ENCODE assay signal across 18 cellular contexts in genomic region chr9:108760841-108761240, GRCh38.
DNase-seq lines count a peak whose midpoint lies in the region; ATAC-seq, FAIRE-seq and TF ChIP-seq lines count a peak whose summit lies in the region.
"Had no signal": no experiment of that assay in that cellular context is flagged by ENCODE, and none has a peak within 500 bp of the region (broad histone marks: within the 10 kb centered on the region; RNA-seq: fewer than 3 reads in every experiment).

No MANE protein-coding gene starts in this region.

- FAIRE-seq in HepG2 (lab: Jason Lieb, UNC) = no peak
- FAIRE-seq: D721Med, G401.6, GM12891, GM18507, H1 had no signal

- DNase-seq in HepG2 (ENCODE audit: low spot score) (no peak), right lobe of liver (no peak), fibroblast of mammary gland (ENCODE audit: low read depth) (peak; percentile 36), mucosa of descending colon (no peak), vagina (ENCODE audit: extremely low spot score in 2 of 2) (no peak), amygdala (lab: John Stamatoyannopoulos, UW) (no peak), KG1 (lab: John Stamatoyannopoulos, UW) (no peak)
- DNase-seq: BE2C; C1 segment of cervical spinal cord; Caco-2; CD4-positive, alpha-beta T cell; H9 had no signal

- no peak for TF ChIP-seq POLR2A in HepG2 (IDR thresholded peaks at IDR 0.05; ENCODE audit: insufficient read depth in 1 of 2, low read depth in 2 of 2, low read length in 2 of 2)
- no peak for TF ChIP-seq POLR2A in right lobe of liver (IDR thresholded peaks at IDR 0.05)
- no peak for TF ChIP-seq POLR2A in vagina (IDR thresholded peaks at IDR 0.05)

- H4K20me1 ChIP-seq in HepG2 (ENCODE audit: insufficient read depth, low read length) = no peaks in the 10 kb centered on the region

- H3K27me3 ChIP-seq in HepG2 (ENCODE audit: control insufficient read depth in 1 of 2, insufficient read depth in 2 of 2, low read length in 2 of 2) (no peaks in the 10 kb centered on the region), right lobe of liver (no peaks in the 10 kb centered on the region), vagina (no peaks in the 10 kb centered on the region)
- H3K27me3 ChIP-seq: BE2C had no signal

- TF ChIP-seq EP300 in HepG2 (IDR thresholded peaks at IDR 0.05; ENCODE audit: low read depth in 2 of 2, low read length in 2 of 2) = no peak
- TF ChIP-seq EP300 in HepG2 (CRISPR knock-in tag; IDR thresholded peaks at IDR 0.05; ENCODE audit: borderline replicate concordance) = no peak

- TF ChIP-seq CTCF in HepG2 (CRISPR knock-in tag; IDR thresholded peaks at IDR 0.05) (no peak), right lobe of liver (IDR thresholded peaks at IDR 0.05) (no peak), fibroblast of mammary gland (conservative IDR thresholded peaks at IDR 0.05; ENCODE audit: control insufficient read depth, insufficient read depth, low read depth, low read length) (no peak), mucosa of descending colon (IDR thresholded peaks at IDR 0.05) (no peak), vagina (IDR thresholded peaks at IDR 0.05) (no peak)

- intact Hi-C loops in HepG2 (cut with micrococcal nuclease; ENCODE audit: unreplicated experiment) = loop anchor here (1.0 to 10.0 kb wide), 4 partner anchors 51 to 1277 kb away; no protein-coding TSS in a partner anchor
- intact Hi-C loops in right lobe of liver (cut with DNase I) = no loop called here
- intact Hi-C loops in mucosa of descending colon (cut with DNase I, micrococcal nuclease) = no loop called here
- intact Hi-C loops in vagina (cut with DNase I) = no loop called here

- 0 out of 2 replicates have a peak overlapping the region, but pooled peaks have one; percentile 76 for H3K4me2 ChIP-seq in HepG2 (ENCODE audit: low read depth, low read length)

- no peak overlapping the region for H2AFZ ChIP-seq in HepG2 (ENCODE audit: low read length)

- no peak for ATAC-seq in HepG2
- no peak for ATAC-seq in right lobe of liver
- peak; percentile 73 for ATAC-seq in mucosa of descending colon
- no peak for ATAC-seq in GM18858 (IDR thresholded peaks at IDR 0.05; ENCODE audit: unreplicated experiment)

- H3K4me1 ChIP-seq in HepG2 (ENCODE audit: insufficient read depth, low read length) = peaks cover 16% of the 10 kb centered on the region
- H3K4me1 ChIP-seq in right lobe of liver = no peaks in the 10 kb centered on the region
- H3K4me1 ChIP-seq in mucosa of descending colon (ENCODE audit: low read depth) = no peaks in the 10 kb centered on the region
- H3K4me1 ChIP-seq in vagina = peaks cover 31% of the 10 kb centered on the region
- H3K4me1 ChIP-seq: BE2C, Caco-2 had no signal

- H3K9ac ChIP-seq in HepG2 (ENCODE audit: insufficient read depth, low read depth, low read length) = no peak overlapping the region

- H3K36me3 ChIP-seq in HepG2 (replicated peaks in 1 of 2; ENCODE audit: control insufficient read depth in 1 of 2, insufficient read depth in 2 of 2, low read length in 2 of 2) (no peaks in the 10 kb centered on the region), right lobe of liver (no peaks in the 10 kb centered on the region), mucosa of descending colon (ENCODE audit: low read depth) (no peaks in the 10 kb centered on the region), vagina (no peaks in the 10 kb centered on the region)
- H3K36me3 ChIP-seq: BE2C had no signal

- TF ChIP-seq RAD21 in HepG2 (CRISPR knock-in tag; IDR thresholded peaks at IDR 0.05) = no peak

- H3K9me3 ChIP-seq in HepG2 (ENCODE audit: low read length) (no peaks in the 10 kb centered on the region), right lobe of liver (no peaks in the 10 kb centered on the region), mucosa of descending colon (no peaks in the 10 kb centered on the region), vagina (no peaks in the 10 kb centered on the region)
- H3K9me3 ChIP-seq: BE2C, Caco-2 had no signal

- no peaks in the 10 kb centered on the region for H3K79me2 ChIP-seq in HepG2 (ENCODE audit: insufficient read depth, low read length)

- WGBS in HepG2 (ENCODE audit: low lambda C conversion rate) = 77% methylated on average over 2 of the region's 2 CpGs
- WGBS in right lobe of liver (ENCODE audit: insufficient coverage, low coverage, low lambda C conversion rate, missing lambda C conversion rate) = no CpG with 5 or more reads among the region's 2 CpGs

- H3K27ac ChIP-seq in HepG2 (ENCODE audit: extremely low read length, insufficient read depth, low read length) (no peak overlapping the region), right lobe of liver (no peak overlapping the region), vagina (peak overlapping the region; percentile 40)

- BruUV-seq in HepG2 (replicated peaks; lab: Mats Ljungman, UMichigan) = no TSS peak

- no peak overlapping the region for H3K4me3 ChIP-seq in HepG2 (replicated peaks in 1 of 3; ENCODE audit: insufficient read depth in 1 of 3, low read depth in 2 of 3, low read length in 3 of 3)
- no peak overlapping the region for H3K4me3 ChIP-seq in right lobe of liver
- H3K4me3 ChIP-seq in fibroblast of mammary gland (ENCODE audit: control insufficient read depth, low read depth, low read length) = no peak overlapping the region
- no peak overlapping the region for H3K4me3 ChIP-seq in mucosa of descending colon
- H3K4me3 ChIP-seq in vagina = no peak overlapping the region

- in situ Hi-C loops in HepG2 (cut with HindIII; ENCODE audit: extremely low pct_ligation_motif_present, low pct_unique_long_range_greater_than_20kb) = loop anchor here (25.0 kb wide), 1 partner anchor 324 kb away; no protein-coding TSS in a partner anchor

- POLR2A ChIA-PET in HepG2 (lab: Yijun Ruan, JAX) = no interaction called here

- CTCF ChIA-PET in HepG2 (lab: Yijun Ruan, JAX; ENCODE audit: low intra/inter-chr PET ratio, low total read pairs) = no interaction called here

TF ChIP-seq in HepG2, 621 proteins besides CTCF, POLR2A, EP300 and RAD21:
- TF ChIP-seq ZNF253 (CRISPR knock-in tag; IDR thresholded peaks at IDR 0.05; ENCODE audit: borderline replicate concordance) (no peak), HMGXB3 (CRISPR knock-in tag; IDR thresholded peaks at IDR 0.05; ENCODE audit: borderline replicate concordance) (no peak), ZC3H4 (CRISPR knock-in tag; IDR thresholded peaks at IDR 0.05; ENCODE audit: borderline replicate concordance) (no peak)
TF ChIP-seq in HepG2: peak in this region for 0.
